ENCODE assay signal across 1 cellular context in genomic region chr4:101306225-101306624, GRCh38.
TF ChIP-seq lines count a peak whose summit lies in the region.

No MANE protein-coding gene starts in this region.

TF ChIP-seq in HepG2, 621 proteins besides CTCF, POLR2A, EP300 and RAD21:
- TF ChIP-seq ZSCAN29 (CRISPR knock-in tag; conservative IDR thresholded peaks at IDR 0.05) (no peak), ETS1 (CRISPR knock-in tag; IDR thresholded peaks at IDR 0.05) (no peak), ZBTB1 (CRISPR knock-in tag; IDR thresholded peaks at IDR 0.05; ENCODE audit: borderline replicate concordance) (no peak), ZFP37 (CRISPR knock-in tag; IDR thresholded peaks at IDR 0.05; ENCODE audit: borderline replicate concordance) (no peak), ZIK1 (CRISPR knock-in tag; IDR thresholded peaks at IDR 0.05; ENCODE audit: borderline replicate concordance, low read depth) (no peak), SKIL (CRISPR knock-in tag; IDR thresholded peaks at IDR 0.05; ENCODE audit: borderline replicate concordance) (no peak), PAF1 (CRISPR knock-in tag; IDR thresholded peaks at IDR 0.05) (no peak), REXO4 (CRISPR knock-in tag; IDR thresholded peaks at IDR 0.05; ENCODE audit: borderline replicate concordance) (no peak), ZNF776 (CRISPR knock-in tag; IDR thresholded peaks at IDR 0.05) (no peak), ZNF335 (CRISPR knock-in tag; IDR thresholded peaks at IDR 0.05) (no peak), ZNF232 (CRISPR knock-in tag; IDR thresholded peaks at IDR 0.05; ENCODE audit: borderline replicate concordance) (no peak), SNRNP70 (IDR thresholded peaks at IDR 0.05; ENCODE audit: low read depth, low read length) (no peak)
